In the genomic region with DNA sequence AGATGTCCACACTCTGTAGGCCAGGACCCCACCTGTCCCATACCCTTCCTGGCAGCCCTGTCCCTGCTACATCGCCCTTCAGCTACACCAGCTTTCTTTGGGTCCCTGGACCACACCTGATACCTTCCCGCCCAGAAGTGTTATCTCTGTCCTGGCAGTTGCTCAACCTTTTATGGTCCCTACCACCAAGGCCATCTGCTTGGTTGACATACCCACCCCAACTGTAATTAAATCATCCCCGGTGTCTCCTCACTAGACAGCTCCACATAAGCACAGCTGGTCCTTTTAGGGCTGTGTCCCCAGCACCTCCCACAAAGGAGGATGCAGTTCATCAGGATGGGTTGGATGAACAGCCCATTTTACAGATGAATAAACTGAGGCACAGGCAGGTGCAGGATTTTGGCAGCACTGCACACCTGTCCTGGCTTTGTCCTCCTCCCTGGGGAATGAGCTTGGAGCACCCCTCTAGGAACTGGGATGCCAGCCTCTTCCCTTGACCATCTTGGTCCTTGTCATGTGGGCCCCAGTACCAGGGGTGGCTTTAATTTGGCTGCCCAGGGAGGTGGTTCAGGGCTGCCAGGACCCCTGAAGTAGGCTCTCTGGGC, we compare ENCODE assay signal across 10 cellular contexts. TPM values are rescaled to one million over a fixed set of nuclear protein-coding genes. Genes with fewer than 3 reads are reported as not detected.
DNase-seq lines count a peak whose midpoint lies in the region; ATAC-seq lines count a peak whose summit lies in the region.
"Had no signal": no experiment of that assay in that cellular context is flagged by ENCODE, and none has a peak within 500 bp of the region (broad histone marks: within the 10 kb centered on the region; RNA-seq: fewer than 3 reads in every experiment).

No MANE protein-coding gene starts in this region.

- peaks cover 39% of the 10 kb centered on the region for H3K4me1 Mint-ChIP-seq in activated CD4-positive, alpha-beta T cell treated with anti-CD3 and anti-CD28 coated beads, Interleukin-2, amount 10 ng/mL, durations not matched to agents 24 days and 14 days

- no peak for DNase-seq in activated CD4-positive, alpha-beta T cell treated with anti-CD3 and anti-CD28 coated beads, Interleukin-2, amount 10 ng/mL, durations not matched to agents 24 days and 14 days
- DNase-seq in activated CD4-positive, alpha-beta T cell treated with anti-CD3 and anti-CD28 coated beads, Interleukin-2, amount 50 U/mL, for 48 hours, result no peak
- DNase-seq in left colon, result no peak
- no peak for DNase-seq in GF-D8 (lab: John Stamatoyannopoulos, UW)
- DNase-seq: cerebellar nuclear complex, NCI-H1417, NCI-H524 treated with DMSO at 0.1 percent for 48 hours had no signal

- no peaks in the 10 kb centered on the region for H3K9me3 Mint-ChIP-seq in activated CD4-positive, alpha-beta T cell treated with anti-CD3 and anti-CD28 coated beads, Interleukin-2, amount 10 ng/mL, durations not matched to agents 24 days and 14 days

- intact Hi-C loops in activated CD4-positive, alpha-beta T cell treated with anti-CD3 and anti-CD28 coated beads, Interleukin-2, amount 10 ng/mL, durations not matched to agents 24 days and 14 days (cut with micrococcal nuclease), result no loop called here
- intact Hi-C loops in left colon (cut with DNase I, micrococcal nuclease), result no loop called here

- no peak overlapping the region for H3K4me3 Mint-ChIP-seq in activated CD4-positive, alpha-beta T cell treated with anti-CD3 and anti-CD28 coated beads, Interleukin-2, amount 10 ng/mL, durations not matched to agents 24 days and 14 days

- H3K27me3 Mint-ChIP-seq in activated CD4-positive, alpha-beta T cell treated with anti-CD3 and anti-CD28 coated beads, Interleukin-2, amount 10 ng/mL, durations not matched to agents 24 days and 14 days, result no peaks in the 10 kb centered on the region

- peak; percentile 72 for ATAC-seq in left colon
- ATAC-seq: sciatic nerve had no signal

- peak overlapping the region; percentile 98 for H3K27ac Mint-ChIP-seq in activated CD4-positive, alpha-beta T cell treated with anti-CD3 and anti-CD28 coated beads, Interleukin-2, amount 10 ng/mL, durations not matched to agents 24 days and 14 days

- H3K36me3 Mint-ChIP-seq in activated CD4-positive, alpha-beta T cell treated with anti-CD3 and anti-CD28 coated beads, Interleukin-2, amount 10 ng/mL, durations not matched to agents 24 days and 14 days (ENCODE audit: low read depth), result peaks cover 27% of the 10 kb centered on the region

RNA-seq across cellular contexts. Expression of a gene that starts 12.9 kb away (rescaled TPM):
- total RNA-seq in activated CD4-positive, alpha-beta T cell treated with anti-CD3 and anti-CD28 coated beads, Interleukin-2, amount 10 ng/mL, durations not matched to agents 24 days and 14 days, result 118 and 121 TPM in 2 replicates
- 10 to 100 TPM; 56.1 to 67.2 TPM for total RNA-seq in left colon

RNA-seq across cellular contexts. Expression of a gene that starts 14.4 kb away (rescaled TPM):
- 153 and 155 TPM in 2 replicates for total RNA-seq in activated CD4-positive, alpha-beta T cell treated with anti-CD3 and anti-CD28 coated beads, Interleukin-2, amount 10 ng/mL, durations not matched to agents 24 days and 14 days
- total RNA-seq in left colon, result 10 to 100 TPM; 22.0 to 23.6 TPM

RNA-seq across cellular contexts. Expression of a gene that starts 19.2 kb away (rescaled TPM):
- 66.2 and 73.5 TPM in 2 replicates for total RNA-seq in activated CD4-positive, alpha-beta T cell treated with anti-CD3 and anti-CD28 coated beads, Interleukin-2, amount 10 ng/mL, durations not matched to agents 24 days and 14 days
- 10 to 100 TPM; 48.0 to 66.0 TPM for total RNA-seq in left colon

RNA-seq across cellular contexts. Expression of a gene that starts 19.2 kb away (rescaled TPM):
- total RNA-seq in activated CD4-positive, alpha-beta T cell treated with anti-CD3 and anti-CD28 coated beads, Interleukin-2, amount 10 ng/mL, durations not matched to agents 24 days and 14 days, result 161 TPM in 2 replicates
- total RNA-seq in left colon, result 100 to 1,000 TPM; 116 to 155 TPM

RNA-seq across cellular contexts. Expression of a gene that starts 28.3 kb away (rescaled TPM):
- 2.1 and 2.4 TPM in 2 replicates for total RNA-seq in activated CD4-positive, alpha-beta T cell treated with anti-CD3 and anti-CD28 coated beads, Interleukin-2, amount 10 ng/mL, durations not matched to agents 24 days and 14 days
- 1 to 10 TPM; 2.0 to 4.5 TPM for total RNA-seq in left colon
- total RNA-seq: A172, myocyte had no signal
